In genomic region chr16:17408955-17409441, GRCh38 we compare ENCODE assay signal across 13 cellular contexts.
DNase-seq lines count a peak whose midpoint lies in the region; ATAC-seq and TF ChIP-seq lines count a peak whose summit lies in the region.
"Had no signal": no experiment of that assay in that cellular context is flagged by ENCODE, and none has a peak within 500 bp of the region (broad histone marks: within the 10 kb centered on the region; RNA-seq: fewer than 3 reads in every experiment).

No MANE protein-coding gene starts in this region.

- peak; percentile 23 for DNase-seq in DMS 273 (lab: John Stamatoyannopoulos, UW; ENCODE audit: unreplicated experiment)
- DNase-seq in DMS 273 treated with DMSO at 0.1 percent for 48 hours (lab: John Stamatoyannopoulos, UW): no peak
- DNase-seq in vagina (ENCODE audit: extremely low spot score in 2 of 2): no peak
- no peak for DNase-seq in activated CD4-positive, alpha-beta T cell treated with anti-CD3 and anti-CD28 coated beads for 1 hour
- DNase-seq in PC-3: no peak
- no peak for DNase-seq in NCI-H2081 (lab: John Stamatoyannopoulos, UW)
- DNase-seq: activated T-cell treated with anti-CD3 and anti-CD28 coated beads, Interleukin-2, amount 50 U/mL, for 72 hours; EL; NCI-H1092 had no signal

- H3K4me1 ChIP-seq in OCI-LY1 (ENCODE audit: insufficient read depth, low read length, severe bottlenecking) (peaks cover 25% of the 10 kb centered on the region), vagina (peaks cover 39% of the 10 kb centered on the region), PC-3 (ENCODE audit: insufficient read depth, low read length) (no peaks in the 10 kb centered on the region)

- no peaks in the 10 kb centered on the region for H4K20me1 ChIP-seq in OCI-LY1 (ENCODE audit: insufficient read depth, low read length)
- H4K20me1 ChIP-seq in PC-3 (ENCODE audit: low read length): no peaks in the 10 kb centered on the region

- intact Hi-C loops in vagina (cut with DNase I): loop anchor here (10.0 kb wide), 1 partner anchor 114 kb away; no protein-coding TSS in a partner anchor
- intact Hi-C loops in PC-3 (cut with micrococcal nuclease): no loop called here

- no TSS peak for BruUV-seq in PC-3 (replicated peaks; lab: Mats Ljungman, UMichigan)

- no peak overlapping the region for H3K4me3 ChIP-seq in OCI-LY1 (ENCODE audit: low read depth, low read length, poor library complexity, severe bottlenecking)
- H3K4me3 ChIP-seq in vagina: no peak overlapping the region
- H3K4me3 ChIP-seq in PC-3 (ENCODE audit: low read length): no peak overlapping the region

- H3K79me2 ChIP-seq in OCI-LY1 (ENCODE audit: insufficient read depth, low read length): peaks cover 11% of the 10 kb centered on the region; the same call in 1 of the 2 replicates
- no peaks in the 10 kb centered on the region for H3K79me2 ChIP-seq in PC-3 (ENCODE audit: low read length)

- no peak overlapping the region for H3K9ac ChIP-seq in OCI-LY1 (ENCODE audit: low read length)
- H3K9ac ChIP-seq in PC-3 (ENCODE audit: low read length): no peak overlapping the region

- POLR2A ChIA-PET in PC-3 (lab: Charles Lee; ENCODE audit: unreplicated experiment): no interaction called here

- H3K27ac ChIP-seq in OCI-LY1 (ENCODE audit: low read depth, low read length, poor library complexity, severe bottlenecking) (peak overlapping the region; percentile 42), vagina (peak overlapping the region; percentile 5), PC-3 (ENCODE audit: low read length) (no peak overlapping the region)
- H3K27ac ChIP-seq: 22Rv1 had no signal

- ATAC-seq in HG02642 (IDR thresholded peaks at IDR 0.05; ENCODE audit: poor library complexity, unreplicated experiment): peak; percentile 75
- ATAC-seq in PC-3: no peak
- ATAC-seq: activated T-cell treated with anti-CD3 and anti-CD28 coated beads, Interleukin-2, amount 50 U/mL, for 72 hours; Panc1 had no signal

- no peaks in the 10 kb centered on the region for H3F3A ChIP-seq in OCI-LY1 (ENCODE audit: insufficient read depth, low read length)
- no peaks in the 10 kb centered on the region for H3F3A ChIP-seq in PC-3 (ENCODE audit: low read length, unreplicated experiment)

- H3K9me3 ChIP-seq in OCI-LY1 (ENCODE audit: low read length): 0 out of 2 replicates have a peak, but pooled peaks cover 3% of the 10 kb centered on the region
- H3K9me3 ChIP-seq in vagina: no peaks in the 10 kb centered on the region
- no peaks in the 10 kb centered on the region for H3K9me3 ChIP-seq in PC-3 (ENCODE audit: low read length)

- H3K9me2 ChIP-seq in OCI-LY1 (ENCODE audit: low read depth, low read length) (no peaks in the 10 kb centered on the region), PC-3 (replicated peaks; ENCODE audit: low read length) (no peaks in the 10 kb centered on the region)

- H3K36me3 ChIP-seq in OCI-LY1 (ENCODE audit: insufficient read depth, low read length) (peaks cover 38% of the 10 kb centered on the region), vagina (no peaks in the 10 kb centered on the region), PC-3 (ENCODE audit: low read depth, low read length) (no peaks in the 10 kb centered on the region)

- H3K4me2 ChIP-seq in OCI-LY1 (ENCODE audit: low read length) (peak overlapping the region; percentile 13; the same call in 1 of the 2 replicates), PC-3 (ENCODE audit: low read length) (no peak overlapping the region)

- no peak for TF ChIP-seq POLR2A in vagina (IDR thresholded peaks at IDR 0.05)

- CTCF ChIA-PET in PC-3 (lab: Charles Lee): no interaction called here

- no peaks in the 10 kb centered on the region for H3K27me3 ChIP-seq in OCI-LY1 (ENCODE audit: insufficient read depth, low read length)
- H3K27me3 ChIP-seq in vagina: no peaks in the 10 kb centered on the region
- H3K27me3 ChIP-seq in PC-3 (ENCODE audit: low read length): no peaks in the 10 kb centered on the region

- no peak overlapping the region for H2AFZ ChIP-seq in OCI-LY1 (ENCODE audit: low read length)
- no peak overlapping the region for H2AFZ ChIP-seq in PC-3 (ENCODE audit: low read length)

- TF ChIP-seq CTCF in OCI-LY1 (IDR thresholded peaks at IDR 0.05; ENCODE audit: low read length) (no peak), vagina (IDR thresholded peaks at IDR 0.05) (no peak), PC-3 (conservative IDR thresholded peaks at IDR 0.05; ENCODE audit: low read depth, low read length) (no peak)
